In the genomic region with DNA sequence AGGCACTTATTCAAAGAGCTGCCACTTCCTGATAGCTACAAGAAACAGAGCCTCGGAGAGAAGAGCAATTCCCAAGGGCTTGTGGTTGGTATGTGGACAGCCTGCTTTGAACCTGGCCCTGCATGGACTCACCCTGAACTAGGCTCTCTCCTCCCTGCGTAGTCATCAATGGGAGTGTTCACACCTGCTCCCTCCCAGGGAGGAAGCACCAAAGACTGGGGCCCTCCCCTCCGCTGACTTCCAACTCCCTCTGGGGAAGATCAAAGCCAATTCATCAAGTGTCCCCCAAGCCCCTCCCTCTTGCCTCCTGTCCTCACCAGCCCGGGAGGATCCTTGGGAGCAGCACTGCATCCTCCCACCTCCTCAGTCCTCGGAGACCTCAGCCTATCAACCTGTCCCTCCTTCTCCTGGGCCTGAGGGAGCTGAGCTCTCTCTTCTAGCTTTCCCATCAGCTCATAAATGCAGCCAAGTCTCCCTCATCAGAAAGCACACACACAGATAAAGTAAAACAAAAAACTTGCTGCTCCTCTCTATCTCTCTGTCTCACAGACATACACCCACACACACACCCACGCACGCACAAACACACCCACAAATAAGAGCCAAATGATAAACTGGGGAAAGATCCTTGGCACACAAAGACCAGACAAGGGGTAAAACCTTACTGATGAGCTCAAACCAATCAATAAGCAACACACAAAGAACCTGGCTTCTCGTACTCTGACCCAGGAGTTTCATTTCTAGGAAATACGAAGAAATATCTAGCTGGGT, we compare ENCODE assay signal across 10 cellular contexts. TPM values are rescaled to one million over a fixed set of nuclear protein-coding genes. Genes with fewer than 3 reads are reported as not detected.
DNase-seq lines count a peak whose midpoint lies in the region; ATAC-seq and TF ChIP-seq lines count a peak whose summit lies in the region.
"Had no signal": no experiment of that assay in that cellular context is flagged by ENCODE, and none has a peak within 500 bp of the region (broad histone marks: within the 10 kb centered on the region; RNA-seq: fewer than 3 reads in every experiment).

No MANE protein-coding gene starts in this region.

- intact Hi-C loops in sciatic nerve (cut with DNase I), result no loop called here

- DNase-seq in LHCN-M2 (ENCODE audit: low read depth) (peak; percentile 72), epithelial cell of esophagus (ENCODE audit: low read depth) (peak; percentile 73), sciatic nerve (ENCODE audit: low spot score) (no peak), NCI-H748 treated with DMSO at 0.1 percent for 48 hours (lab: John Stamatoyannopoulos, UW) (no peak), NCI-H2029 treated with DMSO at 0.1 percent for 48 hours (lab: John Stamatoyannopoulos, UW) (no peak), Ammon's horn (ENCODE audit: low spot score) (no peak)

- peak; percentile 67 for ATAC-seq in sciatic nerve
- no peak for ATAC-seq in GM21723 (IDR thresholded peaks at IDR 0.05; ENCODE audit: unreplicated experiment)
- ATAC-seq: SK-N-SH treated with all-trans-retinoic acid at 6 μM for 48 hours had no signal

- peak; percentile 28 for TF ChIP-seq POLR2A in GM19193 (IDR thresholded peaks at IDR 0.05; ENCODE audit: extremely low read depth, insufficient read depth, insufficient read length)

- H3K4me3 ChIP-seq in epithelial cell of esophagus (ENCODE audit: low read length), result no peak overlapping the region
- H3K4me3 ChIP-seq: thoracic aorta had no signal

- no peak for TF ChIP-seq CTCF in epithelial cell of esophagus (IDR thresholded peaks at IDR 0.05; ENCODE audit: insufficient read depth, low read depth, low read length, missing control alignments)

RNA-seq across cellular contexts. Expression of a gene that starts 3.3 kb away (rescaled TPM):
- total RNA-seq in LHCN-M2 (2014; rRNA removed) (22.6 and 29.3 TPM in 2 replicates), sciatic nerve (106 TPM)
- 11.6 TPM for polyA plus RNA-seq in LHCN-M2 (2012)

Comparison
In these comparisons a context has a peak if more than half of its experiments do, and no peak if none do; other contexts are left out.
1. DNase-seq: peak in LHCN-M2 (single experiment) and epithelial cell of esophagus (single experiment); none in sciatic nerve (single experiment), NCI-H748 treated with DMSO at 0.1 percent for 48 hours (single experiment), NCI-H2029 treated with DMSO at 0.1 percent for 48 hours (single experiment) and Ammon's horn (single experiment).